In the genomic region with DNA sequence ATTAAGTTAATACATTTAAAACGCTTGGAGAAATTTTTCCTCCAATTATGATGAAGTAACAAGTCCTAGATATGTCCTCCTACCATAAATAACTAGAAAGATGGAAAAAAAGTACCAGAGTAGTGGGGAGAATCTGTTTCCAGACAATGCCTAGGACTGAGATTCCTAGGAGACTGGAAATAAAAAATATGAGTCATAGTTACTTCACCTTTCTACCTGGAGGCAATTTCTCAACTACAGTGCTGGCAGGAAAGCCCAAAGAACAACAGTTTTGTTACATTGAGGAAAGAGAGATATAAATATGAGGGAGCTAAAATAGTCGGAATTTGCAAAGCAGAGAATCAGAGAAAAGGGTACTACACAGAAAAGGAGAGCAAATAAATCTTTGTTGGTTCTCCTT, we compare ENCODE assay signal across 17 cellular contexts.
DNase-seq lines count a peak whose midpoint lies in the region; ATAC-seq and TF ChIP-seq lines count a peak whose summit lies in the region.
"Had no signal": no experiment of that assay in that cellular context is flagged by ENCODE, and none has a peak within 500 bp of the region (broad histone marks: within the 10 kb centered on the region; RNA-seq: fewer than 3 reads in every experiment).

No MANE protein-coding gene starts in this region.

- H3K27ac ChIP-seq in RWPE1, result no peak overlapping the region
- H3K27ac ChIP-seq in epithelial cell of prostate, result no peak overlapping the region
- H3K27ac ChIP-seq: BLaER1, GM23248 had no signal

- H3K9me3 Mint-ChIP-seq in activated T-cell treated with anti-CD3 and anti-CD28 coated beads, Interleukin-2, amount 50 U/mL, for 72 hours, result peaks cover 12 to 13% of the 10 kb centered on the region in 2 donors

- DNase-seq in HPDE6-E6E7 (ENCODE audit: extremely low spot score), result peak; percentile 49
- peak; percentile 66 for DNase-seq in RWPE1 (ENCODE audit: low spot score)
- peak; percentile 16 for DNase-seq in epithelial cell of prostate (ENCODE audit: low read depth, low spot score)
- peak; percentile 6 for DNase-seq in kidney tubule cell (ENCODE audit: low spot score)
- no peak for DNase-seq in KG1 (lab: John Stamatoyannopoulos, UW)
- no peak for DNase-seq in activated T-cell treated with anti-CD3 and anti-CD28 coated beads, Interleukin-2, amount 50 U/mL, for 72 hours
- DNase-seq: 8988T; AML-193; Caco-2; CD8-positive, alpha-beta memory T cell; DMS53; GF-D8; GM23248 had no signal

- no peaks in the 10 kb centered on the region for H3K4me1 Mint-ChIP-seq in activated T-cell treated with anti-CD3 and anti-CD28 coated beads, Interleukin-2, amount 50 U/mL, for 72 hours (ENCODE audit: low read depth)
- H3K4me1 Mint-ChIP-seq: CD8-positive, alpha-beta memory T cell had no signal

- no peak for ATAC-seq in GM19452 (IDR thresholded peaks at IDR 0.05; ENCODE audit: unreplicated experiment)
- ATAC-seq in activated T-cell treated with anti-CD3 and anti-CD28 coated beads, Interleukin-2, amount 50 U/mL, for 72 hours (replicated peaks in 1 of 2), result no peak
- ATAC-seq: HCT116, HepG2 had no signal

- TF ChIP-seq CTCF in RWPE1 (conservative IDR thresholded peaks at IDR 0.05; ENCODE audit: low read depth), result no peak

- H3K4me3 Mint-ChIP-seq in activated T-cell treated with anti-CD3 and anti-CD28 coated beads, Interleukin-2, amount 50 U/mL, for 72 hours, result no peak overlapping the region
- H3K4me3 Mint-ChIP-seq: CD8-positive, alpha-beta memory T cell had no signal

- POLR2A ChIA-PET in RWPE1 (lab: Yijun Ruan, JAX; ENCODE audit: low non-redundant PET), result no interaction called here

- no peaks in the 10 kb centered on the region for H3K27me3 Mint-ChIP-seq in activated T-cell treated with anti-CD3 and anti-CD28 coated beads, Interleukin-2, amount 50 U/mL, for 72 hours (ENCODE audit: low read depth)
- H3K27me3 Mint-ChIP-seq: CD8-positive, alpha-beta memory T cell had no signal

- CTCF ChIA-PET in RWPE1 (lab: Yijun Ruan, JAX), result no interaction called here

- H3K27ac Mint-ChIP-seq in activated T-cell treated with anti-CD3 and anti-CD28 coated beads, Interleukin-2, amount 50 U/mL, for 72 hours, result no peak overlapping the region
- H3K27ac Mint-ChIP-seq: CD8-positive, alpha-beta memory T cell had no signal

- peaks cover 0 to 3% of the 10 kb centered on the region in 2 donors for H3K36me3 Mint-ChIP-seq in activated T-cell treated with anti-CD3 and anti-CD28 coated beads, Interleukin-2, amount 50 U/mL, for 72 hours (ENCODE audit: insufficient read depth in 2 of 2)

Comparison
In these comparisons a context has a peak if more than half of its experiments do, and no peak if none do; other contexts are left out.
1. DNase-seq: peak in HPDE6-E6E7 (single experiment), RWPE1 (single experiment), epithelial cell of prostate (single experiment) and kidney tubule cell (single experiment); none in KG1 (single experiment) and activated T-cell treated with anti-CD3 and anti-CD28 coated beads, Interleukin-2, amount 50 U/mL, for 72 hours (0 of 2).